ENCODE assay signal across 8 cellular contexts in the genomic region with DNA sequence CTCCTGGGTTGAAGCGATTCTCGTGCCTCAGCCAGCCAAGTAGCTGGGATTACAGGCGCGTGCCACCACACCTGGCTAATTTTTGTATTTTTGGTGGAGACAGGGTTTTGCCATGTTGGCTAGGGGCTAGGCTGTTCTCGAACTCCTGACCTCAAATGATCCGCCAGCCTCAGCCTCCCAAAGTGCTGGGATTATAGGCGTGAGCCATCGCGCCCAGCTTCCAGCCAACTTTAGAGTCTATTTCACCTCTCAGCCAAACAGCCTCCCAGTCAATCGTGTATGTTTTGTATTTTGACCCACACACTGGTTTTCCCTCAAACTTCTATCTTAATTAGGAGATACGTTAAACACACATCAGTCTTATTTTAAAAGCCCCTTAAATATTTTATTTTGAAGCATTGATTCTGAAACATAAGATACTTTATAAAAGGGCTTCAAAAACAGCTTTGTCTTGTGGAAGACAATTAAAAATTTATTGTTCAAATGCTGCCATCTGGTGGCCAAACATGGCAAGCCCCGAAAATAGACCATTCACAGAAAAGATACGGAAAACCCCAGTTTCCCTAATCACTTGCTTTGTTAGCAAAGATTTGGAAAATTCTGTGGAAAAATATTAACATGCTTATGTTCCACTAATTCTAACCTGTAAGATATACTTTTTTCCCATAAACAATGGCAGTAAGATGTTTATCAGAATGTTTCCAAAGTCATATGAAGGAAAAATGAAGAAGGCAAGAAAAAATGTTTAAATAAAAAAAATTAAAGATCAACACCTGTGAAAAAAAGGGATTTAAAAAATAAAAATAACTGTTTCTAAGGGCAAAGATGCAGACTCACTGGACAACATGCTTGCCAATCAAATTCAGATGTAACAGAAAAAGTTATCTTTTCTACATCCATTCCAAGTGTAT. TPM values are rescaled to one million over a fixed set of nuclear protein-coding genes. Genes with fewer than 3 reads are reported as not detected.
DNase-seq lines count a peak whose midpoint lies in the region; ATAC-seq and TF ChIP-seq lines count a peak whose summit lies in the region.

No MANE protein-coding gene starts in this region.

- H3F3A ChIP-seq in PC-9 (ENCODE audit: insufficient read depth, low read depth): no peaks in the 10 kb centered on the region; the same call in none of the 2 replicates

- H2AFZ ChIP-seq in PC-9: no peak overlapping the region

- H3K36me3 ChIP-seq in PC-9 (ENCODE audit: low read depth): no peaks in the 10 kb centered on the region

- no peaks in the 10 kb centered on the region for H3K9me3 ChIP-seq in PC-9 (ENCODE audit: insufficient read depth, low read depth)

- TF ChIP-seq CTCF in AG10803 (conservative IDR thresholded peaks at IDR 0.05; ENCODE audit: low read length): peak; percentile 80
- peak; percentile 81 for TF ChIP-seq CTCF in PC-9 (conservative IDR thresholded peaks at IDR 0.05)
- TF ChIP-seq CTCF in foreskin fibroblast (IDR thresholded peaks at IDR 0.05; ENCODE audit: low read depth, low read length): peak; percentile 76
- peak; percentile 76 for TF ChIP-seq CTCF in osteocyte (IDR thresholded peaks at IDR 0.05)

- H3K27me3 ChIP-seq in PC-9 (ENCODE audit: insufficient read depth, low read depth): no peaks in the 10 kb centered on the region

- H3K4me1 Mint-ChIP-seq in activated T-cell treated with anti-CD3 and anti-CD28 coated beads, Interleukin-2, amount 50 U/mL, for 72 hours (ENCODE audit: low read depth): no peaks in the 10 kb centered on the region
- H3K4me1 Mint-ChIP-seq in osteocyte (ENCODE audit: unreplicated experiment): peaks cover 8% of the 10 kb centered on the region

- no peaks in the 10 kb centered on the region for H3K27me3 Mint-ChIP-seq in activated T-cell treated with anti-CD3 and anti-CD28 coated beads, Interleukin-2, amount 50 U/mL, for 72 hours (ENCODE audit: low read depth)
- H3K27me3 Mint-ChIP-seq in osteocyte (ENCODE audit: unreplicated experiment): no peaks in the 10 kb centered on the region

- ATAC-seq in GM18511 (IDR thresholded peaks at IDR 0.05; ENCODE audit: unreplicated experiment): peak; percentile 62
- no peak for ATAC-seq in activated T-cell treated with anti-CD3 and anti-CD28 coated beads, Interleukin-2, amount 50 U/mL, for 72 hours (replicated peaks in 1 of 2)
- ATAC-seq in HG02870 (IDR thresholded peaks at IDR 0.05; ENCODE audit: unreplicated experiment): no peak

- no peak overlapping the region for H3K4me2 ChIP-seq in PC-9

- H3K9me3 Mint-ChIP-seq in activated T-cell treated with anti-CD3 and anti-CD28 coated beads, Interleukin-2, amount 50 U/mL, for 72 hours: no peaks in the 10 kb centered on the region
- H3K9me3 Mint-ChIP-seq in osteocyte (ENCODE audit: unreplicated experiment): no peaks in the 10 kb centered on the region

- H3K4me3 ChIP-seq in AG10803 (ENCODE audit: low read length) (no peak overlapping the region), PC-9 (no peak overlapping the region), foreskin fibroblast (ENCODE audit: low read depth in 1 of 2, low read length in 2 of 2) (no peak overlapping the region)

- POLR2A ChIA-PET in PC-9 (lab: Charles Lee; ENCODE audit: unreplicated experiment): no interaction called here

- no peaks in the 10 kb centered on the region for H3K4me1 ChIP-seq in PC-9 (replicated peaks; ENCODE audit: insufficient read depth)

- H3K9me2 ChIP-seq in PC-9 (ENCODE audit: insufficient read depth): no peaks in the 10 kb centered on the region

- DNase-seq in AG10803 (ENCODE audit: low read depth) (peak; percentile 34), PC-9 (peak in 1 of 2 experiments; percentile 24), foreskin fibroblast (peak; percentile 34 to 75), osteocyte (ENCODE audit: extremely low spot score, unreplicated experiment) (no peak), GM19238 (ENCODE audit: insufficient read length, low spot score) (no peak)
- peak; percentile 44 to 62 for DNase-seq in activated T-cell treated with anti-CD3 and anti-CD28 coated beads, Interleukin-2, amount 50 U/mL, for 72 hours

- CTCF ChIA-PET in PC-9 (lab: Charles Lee): interaction anchor here (1.0 to 1.6 kb wide), 5 partner anchors 82 to 590 kb away, joined by 3 to 8 read pairs (median 4); no protein-coding TSS in a partner anchor

- H3K27ac ChIP-seq in PC-9: no peak overlapping the region

- peaks cover 0 to 2% of the 10 kb centered on the region in 2 donors for H3K36me3 Mint-ChIP-seq in activated T-cell treated with anti-CD3 and anti-CD28 coated beads, Interleukin-2, amount 50 U/mL, for 72 hours (ENCODE audit: insufficient read depth in 2 of 2)
- H3K36me3 Mint-ChIP-seq in osteocyte (ENCODE audit: unreplicated experiment): peaks cover 12% of the 10 kb centered on the region

- H3K27ac Mint-ChIP-seq in activated T-cell treated with anti-CD3 and anti-CD28 coated beads, Interleukin-2, amount 50 U/mL, for 72 hours: peak overlapping the region; percentile 52
- no peak overlapping the region for H3K27ac Mint-ChIP-seq in osteocyte (ENCODE audit: unreplicated experiment)

- H3K79me2 ChIP-seq in PC-9 (ENCODE audit: low read depth): no peaks in the 10 kb centered on the region

- intact Hi-C loops in PC-9 (cut with micrococcal nuclease; ENCODE audit: unreplicated experiment): loop anchor here (1.0 to 5.0 kb wide), 4 partner anchors 226 to 590 kb away; no protein-coding TSS in a partner anchor

- BruUV-seq in PC-9 (replicated peaks; lab: Mats Ljungman, UMichigan): TSS peak; percentile 13

- H4K20me1 ChIP-seq in PC-9 (ENCODE audit: insufficient read depth): no peaks in the 10 kb centered on the region

- H3K4me3 Mint-ChIP-seq in activated T-cell treated with anti-CD3 and anti-CD28 coated beads, Interleukin-2, amount 50 U/mL, for 72 hours: no peak overlapping the region
- no peak overlapping the region for H3K4me3 Mint-ChIP-seq in osteocyte (ENCODE audit: unreplicated experiment)

RNA-seq across cellular contexts. Expression of a gene that starts 33.1 kb away (rescaled TPM):
- 37.3 and 44.3 TPM in 2 replicates for total RNA-seq in PC-9 (2021)
- total RNA-seq in activated T-cell treated with anti-CD3 and anti-CD28 coated beads, Interleukin-2, amount 50 U/mL, for 72 hours: 10 to 100 TPM; 45.1 to 54.6 TPM
- total RNA-seq in osteocyte: 29.8 and 31.8 TPM in 2 replicates

RNA-seq across cellular contexts. Expression of a gene that starts 56.7 kb away (rescaled TPM):
- total RNA-seq in PC-9 (2021): 78.0 and 88.4 TPM in 2 replicates
- 100 to 1,000 TPM; 108 to 112 TPM for total RNA-seq in activated T-cell treated with anti-CD3 and anti-CD28 coated beads, Interleukin-2, amount 50 U/mL, for 72 hours
- 132 and 139 TPM in 2 replicates for total RNA-seq in osteocyte

Comparison
In these comparisons a context has a peak if more than half of its experiments do, and no peak if none do; other contexts are left out.
1. DNase-seq: peak in AG10803 (single experiment), activated T-cell treated with anti-CD3 and anti-CD28 coated beads, Interleukin-2, amount 50 U/mL, for 72 hours (2 of 2) and foreskin fibroblast (2 of 2); none in osteocyte (single experiment) and GM19238 (single experiment).
2. Peak in every context shown above with its lines, with median percentiles within 50 percentile points of each other: CTCF ChIP-seq.